ENCODE assay signal across 24 cellular contexts in genomic region chr3:98823791-98824190, GRCh38.
A peak's percentile ranks its signal among the peaks of the same experiment; 100 is the strongest.
DNase-seq lines count a peak whose midpoint lies in the region; ATAC-seq, FAIRE-seq and TF ChIP-seq lines count a peak whose summit lies in the region.
"Had no signal": no experiment of that assay in that cellular context is flagged by ENCODE, and none has a peak within 500 bp of the region (broad histone marks: within the 10 kb centered on the region; RNA-seq: fewer than 3 reads in every experiment).

No MANE protein-coding gene starts in this region.

- H3K27ac Mint-ChIP-seq in HFFc6 (peak overlapping the region; percentile 80), astrocyte (ENCODE audit: unreplicated experiment) (no peak overlapping the region)
- H3K27ac Mint-ChIP-seq: activated CD4-positive, alpha-beta T cell treated with anti-CD3 and anti-CD28 coated beads, Interleukin-2, amount 10 ng/mL, durations not matched to agents 24 days and 14 days had no signal

- intact Hi-C loops in A673 (cut with micrococcal nuclease; ENCODE audit: unreplicated experiment) (loop anchor here (5.0 to 10.0 kb wide), 3 partner anchors 79 to 961 kb away; partner anchors contain the start of gene DCBLD2), vagina (cut with DNase I) (no loop called here)

- peaks cover 66% of the 10 kb centered on the region for H4K20me1 ChIP-seq in astrocyte (ENCODE audit: insufficient read depth, low read length)
- H4K20me1 ChIP-seq: BLaER1 treated with 17β-estradiol and CSF1 and Interleukin-3, amounts not matched to agents 10 nM and 100 nM had no signal

- no peaks in the 10 kb centered on the region for H3K36me3 ChIP-seq in A673 (ENCODE audit: insufficient read depth, low read length, poor library complexity, severe bottlenecking)
- peaks cover 48% of the 10 kb centered on the region for H3K36me3 ChIP-seq in astrocyte (ENCODE audit: insufficient read depth, low read length)
- peaks cover 0 to 5% of the 10 kb centered on the region in 2 donors for H3K36me3 ChIP-seq in vagina
- H3K36me3 ChIP-seq: neutrophil had no signal

- peaks cover 80% of the 10 kb centered on the region for H3K79me2 ChIP-seq in astrocyte (ENCODE audit: insufficient read depth, low read length)

- H3K27me3 ChIP-seq in A673 (replicated peaks; ENCODE audit: insufficient read depth, low read depth, low read length, poor library complexity) (no peaks in the 10 kb centered on the region), astrocyte (ENCODE audit: insufficient read depth, low read length) (no peaks in the 10 kb centered on the region), vagina (no peaks in the 10 kb centered on the region)
- H3K27me3 ChIP-seq: BLaER1 treated with 17β-estradiol and CSF1 and Interleukin-3, amounts not matched to agents 10 nM and 100 nM; heart right ventricle; neutrophil; tibial nerve had no signal

- peak overlapping the region; percentile 3; the same call in 1 of the 2 replicates for H3K4me3 Mint-ChIP-seq in HFFc6
- H3K4me3 Mint-ChIP-seq in astrocyte (ENCODE audit: unreplicated experiment): no peak overlapping the region
- H3K4me3 Mint-ChIP-seq: activated CD4-positive, alpha-beta T cell treated with anti-CD3 and anti-CD28 coated beads, Interleukin-2, amount 10 ng/mL, durations not matched to agents 24 days and 14 days had no signal

- H3K27ac ChIP-seq in A673 (ENCODE audit: low read depth, low read length, poor library complexity, severe bottlenecking) (no peak overlapping the region), astrocyte (ENCODE audit: low read depth, low read length) (peak overlapping the region; percentile 43), vagina (no peak overlapping the region)
- H3K27ac ChIP-seq: BLaER1 treated with 17β-estradiol and CSF1 and Interleukin-3, amounts not matched to agents 10 nM and 100 nM; heart right ventricle; KMS-11; neutrophil; psoas muscle; tibial nerve; VCaP had no signal

- CTCF ChIA-PET in A673 (lab: Charles Lee): interaction anchor here (1.2 to 1.8 kb wide), 2 partner anchors 9 to 170 kb away, joined by 3 to 7 read pairs; no protein-coding TSS in a partner anchor

- peaks cover 72% of the 10 kb centered on the region for H3K4me1 Mint-ChIP-seq in HFFc6 (ENCODE audit: low read depth)
- peaks cover 12% of the 10 kb centered on the region for H3K4me1 Mint-ChIP-seq in astrocyte (ENCODE audit: low read depth, unreplicated experiment)
- H3K4me1 Mint-ChIP-seq: activated CD4-positive, alpha-beta T cell treated with anti-CD3 and anti-CD28 coated beads, Interleukin-2, amount 10 ng/mL, durations not matched to agents 24 days and 14 days had no signal

- no peak overlapping the region for H2AFZ ChIP-seq in astrocyte (ENCODE audit: low read depth, low read length)

- TF ChIP-seq CTCF in A673 (conservative IDR thresholded peaks at IDR 0.05; ENCODE audit: low read depth, low read length): no peak
- TF ChIP-seq CTCF in HFFc6 (IDR thresholded peaks at IDR 0.05): no peak
- no peak for TF ChIP-seq CTCF in astrocyte (IDR thresholded peaks at IDR 0.05; ENCODE audit: insufficient read depth, low read depth, low read length)
- TF ChIP-seq CTCF in vagina (IDR thresholded peaks at IDR 0.05): no peak

- H3K27me3 Mint-ChIP-seq in HFFc6 (ENCODE audit: insufficient read depth) (peaks cover 1% of the 10 kb centered on the region), astrocyte (ENCODE audit: low read depth, unreplicated experiment) (no peaks in the 10 kb centered on the region)

- no peak for TF ChIP-seq POLR2A in vagina (IDR thresholded peaks at IDR 0.05)

- BruUV-seq in A673 (replicated peaks; lab: Mats Ljungman, UMichigan): no TSS peak

- DNase-seq in A673 (ENCODE audit: low spot score) (peak; percentile 80), HFFc6 (no peak), astrocyte (ENCODE audit: low read depth) (peak; percentile 44), lung microvascular endothelial cell (ENCODE audit: low read depth in 2 of 2) (peak; percentile 20 to 46), vagina (ENCODE audit: extremely low spot score in 2 of 2) (no peak)
- DNase-seq: activated CD4-positive, alpha-beta T cell treated with anti-CD3 and anti-CD28 coated beads, Interleukin-2, amount 10 ng/mL, durations not matched to agents 24 days and 14 days; activated naive CD4-positive, alpha-beta T cell treated with Interleukin-2 at 50 U/mL for 16 hours; activated T-cell treated with anti-CD3 and anti-CD28 coated beads, Interleukin-2, amount 50 U/mL, for 48 hours; Caco-2; heart right ventricle; left colon; MV-4-11; NCI-H510A; psoas muscle; RPMI8226 had no signal

- POLR2A ChIA-PET in A673 (lab: Charles Lee; ENCODE audit: low non-redundant PET): no interaction called here

- H3K9me3 ChIP-seq in A673 (ENCODE audit: low read depth, low read length, poor library complexity, severe bottlenecking) (no peaks in the 10 kb centered on the region), astrocyte (ENCODE audit: insufficient read depth, low read depth, low read length) (no peaks in the 10 kb centered on the region), vagina (no peaks in the 10 kb centered on the region)
- H3K9me3 ChIP-seq: BLaER1 treated with 17β-estradiol and CSF1 and Interleukin-3, amounts not matched to agents 10 nM and 100 nM; Caco-2; neutrophil; psoas muscle had no signal

- peaks cover 43% of the 10 kb centered on the region for H3K36me3 Mint-ChIP-seq in HFFc6 (ENCODE audit: low read depth)
- H3K36me3 Mint-ChIP-seq in astrocyte (ENCODE audit: low read depth, unreplicated experiment): no peaks in the 10 kb centered on the region

- H3K9ac ChIP-seq in astrocyte (ENCODE audit: low read length): no peak overlapping the region
- H3K9ac ChIP-seq: BLaER1 treated with 17β-estradiol and CSF1 and Interleukin-3, amounts not matched to agents 10 nM and 100 nM; KMS-11 had no signal

- ATAC-seq in HG02884 (IDR thresholded peaks at IDR 0.05; ENCODE audit: unreplicated experiment) (no peak), HG03095 (IDR thresholded peaks at IDR 0.05; ENCODE audit: unreplicated experiment) (no peak), GM21360 (IDR thresholded peaks at IDR 0.05; ENCODE audit: unreplicated experiment) (no peak)
- ATAC-seq: left colon, psoas muscle had no signal

- H3K9me3 Mint-ChIP-seq in HFFc6 (no peaks in the 10 kb centered on the region), astrocyte (ENCODE audit: unreplicated experiment) (no peaks in the 10 kb centered on the region)
- H3K9me3 Mint-ChIP-seq: activated CD4-positive, alpha-beta T cell treated with anti-CD3 and anti-CD28 coated beads, Interleukin-2, amount 10 ng/mL, durations not matched to agents 24 days and 14 days had no signal

- no peak for FAIRE-seq in astrocyte (lab: Jason Lieb, UNC)
- FAIRE-seq: bronchial epithelial cell had no signal

- no peak overlapping the region for H3K4me2 ChIP-seq in astrocyte (ENCODE audit: low read length)
- H3K4me2 ChIP-seq: BLaER1 treated with 17β-estradiol and CSF1 and Interleukin-3, amounts not matched to agents 10 nM and 100 nM; KMS-11 had no signal

- peaks cover 16% of the 10 kb centered on the region for H3K4me1 ChIP-seq in A673 (ENCODE audit: insufficient read depth, low read length, poor library complexity, severe bottlenecking)
- H3K4me1 ChIP-seq in astrocyte (ENCODE audit: insufficient read depth, low read length): peaks cover 8% of the 10 kb centered on the region
- H3K4me1 ChIP-seq in vagina: peaks cover 8% of the 10 kb centered on the region
- H3K4me1 ChIP-seq: psoas muscle had no signal

- H3K4me3 ChIP-seq in A673 (ENCODE audit: low read depth, low read length, poor library complexity, severe bottlenecking): no peak overlapping the region
- no peak overlapping the region for H3K4me3 ChIP-seq in astrocyte (ENCODE audit: insufficient read depth, low read depth, low read length)
- no peak overlapping the region for H3K4me3 ChIP-seq in vagina
- H3K4me3 ChIP-seq: BLaER1 treated with 17β-estradiol and CSF1 and Interleukin-3, amounts not matched to agents 10 nM and 100 nM; heart right ventricle; psoas muscle; tibial nerve had no signal

Comparison
In these comparisons a context has a peak if more than half of its experiments do, and no peak if none do; other contexts are left out.
1. DNase-seq: peak in A673 (single experiment), astrocyte (single experiment) and lung microvascular endothelial cell (2 of 2); none in HFFc6 (single experiment) and vagina (0 of 2).